Comparison of ENCODE assay signal across 1 cellular context in genomic region chr3:153350420-153350819, GRCh38.
TF ChIP-seq lines count a peak whose summit lies in the region.

No MANE protein-coding gene starts in this region.

TF ChIP-seq in IMR-90, 13 proteins besides CTCF, POLR2A, EP300 and RAD21 (continued from another document):
- TF ChIP-seq, protein P1, sequence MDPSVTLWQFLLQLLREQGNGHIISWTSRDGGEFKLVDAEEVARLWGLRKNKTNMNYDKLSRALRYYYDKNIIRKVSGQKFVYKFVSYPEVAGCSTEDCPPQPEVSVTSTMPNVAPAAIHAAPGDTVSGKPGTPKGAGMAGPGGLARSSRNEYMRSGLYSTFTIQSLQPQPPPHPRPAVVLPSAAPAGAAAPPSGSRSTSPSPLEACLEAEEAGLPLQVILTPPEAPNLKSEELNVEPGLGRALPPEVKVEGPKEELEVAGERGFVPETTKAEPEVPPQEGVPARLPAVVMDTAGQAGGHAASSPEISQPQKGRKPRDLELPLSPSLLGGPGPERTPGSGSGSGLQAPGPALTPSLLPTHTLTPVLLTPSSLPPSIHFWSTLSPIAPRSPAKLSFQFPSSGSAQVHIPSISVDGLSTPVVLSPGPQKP (IDR thresholded peaks at IDR 0.05; ENCODE audit: borderline replicate concordance, low read depth, low read length) = no peak
- no peak for TF ChIP-seq RCOR1 (IDR thresholded peaks at IDR 0.05; ENCODE audit: insufficient replicate concordance, low read length)
- TF ChIP-seq CEBPB (IDR thresholded peaks at IDR 0.05; ENCODE audit: low read depth, low read length) = 0 out of 2 replicates have a peak, but pooled peaks have one; percentile 7
- TF ChIP-seq MXI1 (IDR thresholded peaks at IDR 0.05; ENCODE audit: borderline replicate concordance, low read depth, low read length) = no peak
- peak; percentile 9; the same call in 1 of the 2 replicates for TF ChIP-seq MAFK (IDR thresholded peaks at IDR 0.05; ENCODE audit: low read depth, low read length)
- no peak for TF ChIP-seq BHLHE40 (IDR thresholded peaks at IDR 0.05; ENCODE audit: low read depth, low read length)
- TF ChIP-seq RFX5 (IDR thresholded peaks at IDR 0.05; ENCODE audit: low read depth, low read length) = no peak
- TF ChIP-seq FOS (IDR thresholded peaks at IDR 0.05; ENCODE audit: low read depth, low read length) = no peak
- TF ChIP-seq MAZ (IDR thresholded peaks at IDR 0.05; ENCODE audit: borderline replicate concordance, low read depth, low read length) = no peak
